In the genomic region with DNA sequence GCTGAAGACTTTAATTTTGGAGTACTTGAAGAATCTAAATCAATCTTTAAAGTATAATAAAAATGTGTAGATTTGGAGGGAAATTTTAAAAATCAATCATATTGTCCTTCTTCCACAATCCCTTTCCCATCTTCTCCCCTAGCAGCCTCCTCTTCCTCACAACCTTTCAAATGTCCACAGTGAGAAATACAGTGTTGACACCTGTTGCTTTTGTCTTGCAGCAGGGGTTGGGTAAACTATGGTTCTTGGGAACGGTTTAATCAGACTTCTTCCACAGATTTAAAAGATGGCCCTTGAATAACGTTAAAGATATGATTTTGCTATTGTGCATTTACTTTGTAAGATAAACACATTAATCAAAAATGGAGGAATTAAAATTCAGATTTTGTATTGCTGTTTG, we compare ENCODE assay signal across 21 cellular contexts.
"Had no signal": no experiment of that assay in that cellular context is flagged by ENCODE, and none has a peak within 500 bp of the region (broad histone marks: within the 10 kb centered on the region; RNA-seq: fewer than 3 reads in every experiment).

No MANE protein-coding gene starts in this region.

- H3K4me3 ChIP-seq: dorsolateral prefrontal cortex, psoas muscle, suprapubic skin, transverse colon, vagina had no signal

- ATAC-seq: stimulated activated naive CD8-positive, alpha-beta T cell treated with anti-CD3 and anti-CD28 coated beads, Interleukin-15, amount 100 ng/mL, for 72 hours had no signal

- H3K27me3 ChIP-seq: dorsolateral prefrontal cortex, suprapubic skin, transverse colon, vagina had no signal

- H3K9me3 Mint-ChIP-seq: immature natural killer cell; nephron; stimulated activated naive CD8-positive, alpha-beta T cell treated with anti-CD3 and anti-CD28 coated beads, Interleukin-15, amount 100 ng/mL, for 72 hours had no signal

- FAIRE-seq: colon, small intestine had no signal

- H3K36me3 Mint-ChIP-seq: activated naive CD8-positive, alpha-beta T cell; immature natural killer cell had no signal

- H3K36me3 ChIP-seq: suprapubic skin, transverse colon, vagina had no signal

- H3K27ac Mint-ChIP-seq: activated naive CD8-positive, alpha-beta T cell; nephron; stimulated activated naive CD8-positive, alpha-beta T cell treated with anti-CD3 and anti-CD28 coated beads, Interleukin-15, amount 100 ng/mL, for 72 hours had no signal

- H3K4me3 Mint-ChIP-seq: activated naive CD8-positive, alpha-beta T cell; immature natural killer cell; nephron; stimulated activated naive CD8-positive, alpha-beta T cell treated with anti-CD3 and anti-CD28 coated beads, Interleukin-15, amount 100 ng/mL, for 72 hours had no signal

- DNase-seq: activated CD4-positive, alpha-beta T cell treated with anti-CD3 and anti-CD28 coated beads for 1 hour; activated CD8-positive, alpha-beta memory T cell treated with anti-CD3 and anti-CD28 coated beads for 24 hours; activated CD8-positive, alpha-beta memory T cell treated with anti-CD3 and anti-CD28 coated beads, Interleukin-2, amount 50 U/mL, for 48 hours; activated gamma-delta T cell treated with Interleukin-2 at 50 U/mL for 16 hours; activated T-cell treated with anti-CD3 and anti-CD28 coated beads, Interleukin-2, amount 50 U/mL, for 48 hours; dorsolateral prefrontal cortex; foreskin melanocyte; immature natural killer cell; psoas muscle; right cardiac atrium; small intestine; stimulated activated CD4-positive, alpha-beta T cell treated with anti-CD3 and anti-CD28 coated beads, Interleukin-4, amount 100 ng/mL, for 1 hour; stimulated activated naive CD8-positive, alpha-beta T cell treated with anti-CD3 and anti-CD28 coated beads, Interleukin-15, amount 100 ng/mL, for 72 hours; T-helper 2 cell; transverse colon had no signal

- H3K27ac ChIP-seq: psoas muscle, VCaP had no signal

- H3K27me3 Mint-ChIP-seq: stimulated activated naive CD8-positive, alpha-beta T cell treated with anti-CD3 and anti-CD28 coated beads, Interleukin-15, amount 100 ng/mL, for 72 hours had no signal

- H3K9me3 ChIP-seq: psoas muscle, suprapubic skin, transverse colon, vagina had no signal
